17 cellular contexts compared by ENCODE assay signal in genomic region chr13:101341464-101341863, GRCh38.
A peak's percentile ranks its signal among the peaks of the same experiment; 100 is the strongest.
DNase-seq lines count a peak whose midpoint lies in the region; ATAC-seq and TF ChIP-seq lines count a peak whose summit lies in the region.
"Had no signal": no experiment of that assay in that cellular context is flagged by ENCODE, and none has a peak within 500 bp of the region (broad histone marks: within the 10 kb centered on the region; RNA-seq: fewer than 3 reads in every experiment).

No MANE protein-coding gene starts in this region.

- H3K27me3 ChIP-seq in IMR-90 (ENCODE audit: control insufficient read depth, insufficient read depth, low read length) (no peaks in the 10 kb centered on the region), brain microvascular endothelial cell (replicated peaks) (no peaks in the 10 kb centered on the region)
- H3K27me3 ChIP-seq: BLaER1 treated with 17β-estradiol and CSF1 and Interleukin-3, amounts not matched to agents 10 nM and 100 nM had no signal

- no peak for TF ChIP-seq POLR2A in IMR-90 (IDR thresholded peaks at IDR 0.05; ENCODE audit: low read depth, low read length)

- dilution Hi-C loops in IMR-90 (cut with HindIII; ENCODE audit: low sequenced_read_pairs, unreplicated experiment) = no loop called here

- no peak overlapping the region for H3K56ac ChIP-seq in IMR-90 (ENCODE audit: extremely low read depth, insufficient read depth, low read length)

- H4K91ac ChIP-seq in IMR-90 (ENCODE audit: insufficient read depth, low read depth, low read length) = no peak overlapping the region

- CTCF ChIA-PET in IMR-90 (lab: Yijun Ruan, JAX) = no interaction called here

- no peak overlapping the region for H2AFZ ChIP-seq in IMR-90 (replicated peaks; ENCODE audit: low read length, poor library complexity)

- BruUV-seq in IMR-90 (replicated peaks; lab: Mats Ljungman, UMichigan) = no TSS peak

- H3K79me1 ChIP-seq in IMR-90 (ENCODE audit: low read depth in 1 of 2, low read length in 2 of 2) = no peaks in the 10 kb centered on the region

- peaks cover 1% of the 10 kb centered on the region; the same call in 1 of the 2 replicates for H3K9me3 ChIP-seq in IMR-90 (ENCODE audit: control insufficient read depth, insufficient read depth, low read length)

- DNase-seq in EH (ENCODE audit: low read depth) (peak; percentile 58), IMR-90 (peak; percentile 12), brain microvascular endothelial cell (no peak), osteocyte (ENCODE audit: extremely low spot score, unreplicated experiment) (no peak), NCI-H82 (lab: John Stamatoyannopoulos, UW) (no peak), NCI-H2227 (lab: John Stamatoyannopoulos, UW; ENCODE audit: unreplicated experiment) (no peak)
- DNase-seq: DMS 273 treated with DMSO at 0.1 percent for 48 hours, NCI-H1436 treated with DMSO at 0.1 percent for 48 hours, NCI-H2081 treated with DMSO at 0.1 percent for 48 hours, NCI-H2227 treated with DMSO at 0.1 percent for 48 hours, NCI-H69, T-cell had no signal

- ATAC-seq in IMR-90 (ENCODE audit: low read depth) (no peak; the same call in 1 of the 2 replicates), HG03108 (IDR thresholded peaks at IDR 0.05; ENCODE audit: unreplicated experiment) (no peak)
- no peak for ATAC-seq in activated T-helper 17 cell treated with anti-CD3 and anti-CD28 coated beads, Interleukin-2, amount 50 U/mL, for 72 hours (replicated peaks)
- ATAC-seq: GM23338, T-cell had no signal

- no peaks in the 10 kb centered on the region for H3K27me3 Mint-ChIP-seq in osteocyte (ENCODE audit: unreplicated experiment)
- H3K27me3 Mint-ChIP-seq in activated T-helper 17 cell treated with anti-CD3 and anti-CD28 coated beads, Interleukin-2, amount 50 U/mL, for 72 hours = peaks cover 3% of the 10 kb centered on the region
- H3K27me3 Mint-ChIP-seq: IgD-negative memory B cell had no signal

- no peak overlapping the region; a peak in 1 of 4 replicates for H4K8ac ChIP-seq in IMR-90 (ENCODE audit: low read depth in 2 of 2, low read length in 2 of 2)

- H3K4me3 ChIP-seq in IMR-90 (ENCODE audit: insufficient read depth, low read depth, low read length) (no peak overlapping the region), brain microvascular endothelial cell (ENCODE audit: low read depth, low read length) (no peak overlapping the region)
- H3K4me3 ChIP-seq: BLaER1 treated with 17β-estradiol and CSF1 and Interleukin-3, amounts not matched to agents 10 nM and 100 nM; GM23338 had no signal

- WGBS in IMR-90 (ENCODE audit: extremely low coverage in 2 of 2, insufficient read length in 1 of 2), 2 experiments = no CpG with 5 or more reads among the region's 1 CpG

- H3K4me3 Mint-ChIP-seq in osteocyte (ENCODE audit: unreplicated experiment) = no peak overlapping the region
- no peak overlapping the region for H3K4me3 Mint-ChIP-seq in activated T-helper 17 cell treated with anti-CD3 and anti-CD28 coated beads, Interleukin-2, amount 50 U/mL, for 72 hours
- H3K4me3 Mint-ChIP-seq: GM23338, IgD-negative memory B cell, T-cell had no signal

- peaks cover 12% of the 10 kb centered on the region for H3K9me3 Mint-ChIP-seq in osteocyte (ENCODE audit: unreplicated experiment)
- H3K9me3 Mint-ChIP-seq in activated T-helper 17 cell treated with anti-CD3 and anti-CD28 coated beads, Interleukin-2, amount 50 U/mL, for 72 hours = no peaks in the 10 kb centered on the region

- H2BK20ac ChIP-seq in IMR-90 (ENCODE audit: low read depth, low read length) = peak overlapping the region; percentile 20; the same call in 1 of the 2 replicates

- H3K9ac ChIP-seq in IMR-90 (ENCODE audit: low read depth, low read length) = no peak overlapping the region
- H3K9ac ChIP-seq: BLaER1 treated with 17β-estradiol and CSF1 and Interleukin-3, amounts not matched to agents 10 nM and 100 nM had no signal

- no peak overlapping the region for H3K4me2 ChIP-seq in IMR-90 (ENCODE audit: low read depth, low read length)
- H3K4me2 ChIP-seq: BLaER1 treated with 17β-estradiol and CSF1 and Interleukin-3, amounts not matched to agents 10 nM and 100 nM; GM23338 had no signal

- H3K27ac Mint-ChIP-seq in osteocyte (ENCODE audit: unreplicated experiment) = peak overlapping the region; percentile 66
- H3K27ac Mint-ChIP-seq in activated T-helper 17 cell treated with anti-CD3 and anti-CD28 coated beads, Interleukin-2, amount 50 U/mL, for 72 hours = no peak overlapping the region
- H3K27ac Mint-ChIP-seq: GM23338, IgD-negative memory B cell, T-cell had no signal

- POLR2A ChIA-PET in IMR-90 (lab: Charles Lee; ENCODE audit: unreplicated experiment) = no interaction called here

- H3K23ac ChIP-seq in IMR-90 (ENCODE audit: low read depth, low read length) = no peak overlapping the region

- no peak overlapping the region for H2AK9ac ChIP-seq in IMR-90 (replicated peaks; ENCODE audit: low read depth, low read length, poor library complexity)

- H4K20me1 ChIP-seq in IMR-90 (ENCODE audit: insufficient read depth, low read length) = no peaks in the 10 kb centered on the region
- H4K20me1 ChIP-seq: BLaER1 treated with 17β-estradiol and CSF1 and Interleukin-3, amounts not matched to agents 10 nM and 100 nM had no signal

- H2BK120ac ChIP-seq in IMR-90 (ENCODE audit: low read depth, low read length) = no peak overlapping the region

- no peaks in the 10 kb centered on the region for H3K36me3 ChIP-seq in IMR-90 (ENCODE audit: control insufficient read depth, insufficient read depth, low read length)
- no peaks in the 10 kb centered on the region for H3K36me3 ChIP-seq in brain microvascular endothelial cell (replicated peaks)
- H3K36me3 ChIP-seq: BLaER1 treated with 17β-estradiol and CSF1 and Interleukin-3, amounts not matched to agents 10 nM and 100 nM had no signal

- no peaks in the 10 kb centered on the region for H3K9me1 ChIP-seq in IMR-90 (ENCODE audit: insufficient read depth, low read length)

- in situ Hi-C loops in IMR-90 (cut with MboI; ENCODE audit: low sequenced_read_pairs) = no loop called here
- in situ Hi-C loops in brain microvascular endothelial cell (cut with HindIII; ENCODE audit: low pct_ligation_motif_present, low sequenced_read_pairs) = no loop called here

- H3K27ac ChIP-seq in IMR-90 (ENCODE audit: insufficient read depth, low read length) (no peak overlapping the region), brain microvascular endothelial cell (peak overlapping the region; percentile 5)
- H3K27ac ChIP-seq: BLaER1 treated with 17β-estradiol and CSF1 and Interleukin-3, amounts not matched to agents 10 nM and 100 nM had no signal

- H2AK5ac ChIP-seq in IMR-90 (ENCODE audit: low read depth, low read length) = no peak overlapping the region

- H3K14ac ChIP-seq in IMR-90 (replicated peaks; ENCODE audit: low read depth, low read length) = no peak overlapping the region

- peaks cover 43% of the 10 kb centered on the region for H3K36me3 Mint-ChIP-seq in osteocyte (ENCODE audit: unreplicated experiment)
- H3K36me3 Mint-ChIP-seq in activated T-helper 17 cell treated with anti-CD3 and anti-CD28 coated beads, Interleukin-2, amount 50 U/mL, for 72 hours (ENCODE audit: low read depth) = no peaks in the 10 kb centered on the region
- H3K36me3 Mint-ChIP-seq: IgD-negative memory B cell, T-cell had no signal

- intact Hi-C loops in IMR-90 (cut with micrococcal nuclease) = loop anchor here (5.0 kb wide), 1 partner anchor 36 kb away; no protein-coding TSS in a partner anchor

- no peaks in the 10 kb centered on the region for H3K4me1 ChIP-seq in IMR-90 (ENCODE audit: control insufficient read depth, insufficient read depth, low read length)

- H3K18ac ChIP-seq in IMR-90 (ENCODE audit: low read depth, low read length) = no peak overlapping the region

- H2BK5ac ChIP-seq in IMR-90 (ENCODE audit: low read depth, low read length, poor library complexity, severe bottlenecking) = no peak overlapping the region

- TF ChIP-seq CTCF in IMR-90 (conservative IDR thresholded peaks at IDR 0.05; ENCODE audit: low read depth, low read length) = no peak
- TF ChIP-seq CTCF in brain microvascular endothelial cell (IDR thresholded peaks at IDR 0.05; ENCODE audit: low read depth, low read length, missing control alignments) = no peak
- TF ChIP-seq CTCF in osteocyte (IDR thresholded peaks at IDR 0.05) = no peak

- no peak overlapping the region for H4K5ac ChIP-seq in IMR-90 (ENCODE audit: low read depth, low read length)

- H3K4me1 Mint-ChIP-seq in osteocyte (ENCODE audit: unreplicated experiment) = peaks cover 23% of the 10 kb centered on the region
- no peaks in the 10 kb centered on the region for H3K4me1 Mint-ChIP-seq in activated T-helper 17 cell treated with anti-CD3 and anti-CD28 coated beads, Interleukin-2, amount 50 U/mL, for 72 hours
- H3K4me1 Mint-ChIP-seq: GM23338, T-cell had no signal

- no peak overlapping the region; the same call in 2 of the 3 replicates for H2BK15ac ChIP-seq in IMR-90 (ENCODE audit: low read depth, low read length)

- no peak overlapping the region for H3K4ac ChIP-seq in IMR-90 (ENCODE audit: low read depth, low read length)

- TF ChIP-seq RAD21 in IMR-90 (IDR thresholded peaks at IDR 0.05; ENCODE audit: low read length) = no peak

TF ChIP-seq in IMR-90, 13 proteins besides CTCF, POLR2A, EP300 and RAD21:
- TF ChIP-seq FOS (IDR thresholded peaks at IDR 0.05; ENCODE audit: low read depth, low read length) (peak; percentile 22; the same call in 1 of the 2 replicates), BHLHE40 (IDR thresholded peaks at IDR 0.05; ENCODE audit: low read depth, low read length) (no peak), MAZ (IDR thresholded peaks at IDR 0.05; ENCODE audit: borderline replicate concordance, low read depth, low read length) (no peak)

Comparison
In these comparisons a context has a peak if more than half of its experiments do, and no peak if none do; other contexts are left out.
1. DNase-seq: peak in EH (single experiment) and IMR-90 (single experiment); none in brain microvascular endothelial cell (single experiment), osteocyte (single experiment), NCI-H82 (single experiment) and NCI-H2227 (single experiment).